14 cellular contexts compared by ENCODE assay signal in the genomic region with DNA sequence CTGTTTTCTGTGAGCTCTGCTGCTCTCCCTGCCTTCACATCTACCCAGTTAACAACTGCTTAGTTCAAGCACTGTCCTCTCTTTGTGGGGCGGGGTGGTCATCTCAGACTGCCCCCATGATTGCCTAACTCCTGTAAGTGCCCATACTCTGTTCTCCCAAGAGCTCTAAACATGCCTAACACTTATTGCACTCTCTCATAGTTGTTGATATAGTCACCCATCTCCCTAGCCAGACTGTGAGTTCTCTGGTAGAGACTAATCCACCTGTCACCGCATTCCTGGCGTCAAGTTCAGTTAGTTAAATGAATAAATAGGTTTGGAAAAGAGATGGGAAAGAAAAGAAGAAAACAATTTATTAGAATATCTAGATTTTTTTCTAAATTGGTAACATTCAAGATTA. TPM values are rescaled to one million over a fixed set of nuclear protein-coding genes. Genes with fewer than 3 reads are reported as not detected.
DNase-seq lines count a peak whose midpoint lies in the region; TF ChIP-seq lines count a peak whose summit lies in the region.
"Had no signal": no experiment of that assay in that cellular context is flagged by ENCODE, and none has a peak within 500 bp of the region (broad histone marks: within the 10 kb centered on the region; RNA-seq: fewer than 3 reads in every experiment).

No MANE protein-coding gene starts in this region.

- H3K4ac ChIP-seq in mesenchymal stem cell (ENCODE audit: low read depth in 1 of 2, low read length in 2 of 2) = peak overlapping the region; percentile 1 to 32

- H3K9ac ChIP-seq in mesenchymal stem cell (ENCODE audit: low read length) = peak overlapping the region; percentile 83
- H3K9ac ChIP-seq: parathyroid adenoma had no signal

- no peak overlapping the region for H2BK15ac ChIP-seq in mesenchymal stem cell (ENCODE audit: low read depth, poor library complexity, severe bottlenecking)

- H2BK12ac ChIP-seq in mesenchymal stem cell (ENCODE audit: low read length in 2 of 2) = peak overlapping the region; percentile 46 to 83

- no peak overlapping the region for H2BK5ac ChIP-seq in mesenchymal stem cell (ENCODE audit: low read depth, low read length, poor library complexity, severe bottlenecking)

- H2BK120ac ChIP-seq in mesenchymal stem cell (ENCODE audit: low read depth, low read length) = no peak overlapping the region

- H3K27me3 ChIP-seq in mesenchymal stem cell (ENCODE audit: control insufficient read depth in 1 of 2, insufficient read depth in 1 of 2, low read length in 2 of 2) = no peaks in the 10 kb centered on the region
- no peaks in the 10 kb centered on the region for H3K27me3 ChIP-seq in transverse colon

- H3K14ac ChIP-seq in mesenchymal stem cell (ENCODE audit: low read length in 2 of 2) = no peak overlapping the region

- TF ChIP-seq POLR2A in transverse colon (IDR thresholded peaks at IDR 0.05) = no peak

- H3K9me3 ChIP-seq in mesenchymal stem cell (ENCODE audit: control insufficient read depth, low read length) (no peaks in the 10 kb centered on the region), transverse colon (no peaks in the 10 kb centered on the region)

- H3K4me3 ChIP-seq in mesenchymal stem cell (ENCODE audit: insufficient read depth in 1 of 2, low read depth in 1 of 2, low read length in 2 of 2) (no peak overlapping the region), transverse colon (no peak overlapping the region)

- no peaks in the 10 kb centered on the region for H3K36me3 ChIP-seq in mesenchymal stem cell (ENCODE audit: control insufficient read depth in 1 of 2, insufficient read depth in 2 of 2, low read depth in 1 of 2, low read length in 2 of 2)
- no peaks in the 10 kb centered on the region for H3K36me3 ChIP-seq in transverse colon

- H3K23ac ChIP-seq in mesenchymal stem cell (ENCODE audit: low read length in 2 of 2) = no peak overlapping the region

- H3K4me1 ChIP-seq in mesenchymal stem cell (ENCODE audit: control insufficient read depth, insufficient read depth, low read depth, low read length) (peaks cover 2% of the 10 kb centered on the region), transverse colon (peaks cover 0 to 4% (median 0%) of the 10 kb centered on the region in 4 donors)
- H3K4me1 ChIP-seq: parathyroid adenoma had no signal

- peak overlapping the region; percentile 4 to 70 for H3K18ac ChIP-seq in mesenchymal stem cell (ENCODE audit: low read depth in 1 of 2, low read length in 2 of 2)

- DNase-seq in NCI-H1694 treated with DMSO at 0.1 percent for 48 hours (lab: John Stamatoyannopoulos, UW) = peak; percentile 2
- DNase-seq in NCI-H1694 (lab: John Stamatoyannopoulos, UW) = no peak
- no peak for DNase-seq in caudate nucleus (lab: John Stamatoyannopoulos, UW)
- DNase-seq in mesenchymal stem cell = peak; percentile 90
- DNase-seq in transverse colon = no peak
- no peak for DNase-seq in RWPE1 (ENCODE audit: low spot score)
- no peak for DNase-seq in glomerular visceral epithelial cell (ENCODE audit: extremely low spot score)
- no peak for DNase-seq in NCI-H2081 (lab: John Stamatoyannopoulos, UW)
- DNase-seq: activated CD8-positive, alpha-beta memory T cell treated with anti-CD3 and anti-CD28 coated beads, Interleukin-2, amount 50 U/mL, for 4 hours; DND-41; NCI-H2029 treated with DMSO at 0.1 percent for 48 hours had no signal

- TF ChIP-seq EP300 in transverse colon (IDR thresholded peaks at IDR 0.05; ENCODE audit: low read depth) = no peak

- H3K79me1 ChIP-seq in mesenchymal stem cell (replicated peaks; ENCODE audit: low read length, poor library complexity, severe bottlenecking) = no peaks in the 10 kb centered on the region

- no peak overlapping the region for H3K4me2 ChIP-seq in mesenchymal stem cell (ENCODE audit: low read length, poor library complexity, severe bottlenecking)

- in situ Hi-C loops in transverse colon (cut with MboI; ENCODE audit: low pct_ligation_motif_present in 1 of 4, low pct_unique_long_range_greater_than_20kb in 1 of 4, low sequenced_read_pairs in 3 of 4) = no loop called here

- no peak overlapping the region for H2AFZ ChIP-seq in mesenchymal stem cell (ENCODE audit: low read depth, low read length)
- H2AFZ ChIP-seq: parathyroid adenoma had no signal

- peak overlapping the region; percentile 27 for H4K8ac ChIP-seq in mesenchymal stem cell (ENCODE audit: low read length)

- H4K91ac ChIP-seq in mesenchymal stem cell (ENCODE audit: low read length) = peak overlapping the region; percentile 1

- intact Hi-C loops in transverse colon (cut with DNase I; ENCODE audit: low total_unique reads) = no loop called here

- H3K27ac ChIP-seq in caudate nucleus (ENCODE audit: low read depth, low read length) (peak overlapping the region; percentile 97), mesenchymal stem cell (ENCODE audit: low read length, poor library complexity, severe bottlenecking) (no peak overlapping the region), transverse colon (peak overlapping the region; percentile 28 to 55 (median 42)), RWPE1 (no peak overlapping the region)
- H3K27ac ChIP-seq: 22Rv1, parathyroid adenoma, VCaP had no signal

- TF ChIP-seq CTCF in transverse colon (IDR thresholded peaks at IDR 0.05) = no peak
- TF ChIP-seq CTCF in RWPE1 (conservative IDR thresholded peaks at IDR 0.05; ENCODE audit: low read depth) = no peak

- POLR2A ChIA-PET in RWPE1 (lab: Yijun Ruan, JAX; ENCODE audit: low non-redundant PET) = no interaction called here

- CTCF ChIA-PET in RWPE1 (lab: Yijun Ruan, JAX) = no interaction called here

- WGBS in mesenchymal stem cell = 41% methylated on average over 1 of the region's 3 CpGs
- 89 to 100% methylated on average over 1 to 3 of the region's 3 CpGs for WGBS in transverse colon (ENCODE audit: low coverage in 1 of 2), 2 donors

- no peak overlapping the region for H2AK5ac ChIP-seq in mesenchymal stem cell (ENCODE audit: low read length, severe bottlenecking)

RNA-seq across cellular contexts. Expression of a gene that starts 18.3 kb away (rescaled TPM):
- 1.4 TPM for polyA plus RNA-seq in mesenchymal stem cell (2013, experiment 1 of 2)
- polyA plus RNA-seq in mesenchymal stem cell (2013, experiment 2 of 2) = 1.3 TPM
- 1 to 10 TPM in 3 of 4 donors, not detected in 1; 2.2 to 5.6 (median 2.7) TPM for total RNA-seq in transverse colon

Comparison
In these comparisons a context has a peak if more than half of its experiments do, and no peak if none do; other contexts are left out.
1. DNase-seq: peak in NCI-H1694 treated with DMSO at 0.1 percent for 48 hours (single experiment) and mesenchymal stem cell (single experiment); none in NCI-H1694 (single experiment), caudate nucleus (0 of 61), transverse colon (single experiment), RWPE1 (single experiment), glomerular visceral epithelial cell (single experiment) and NCI-H2081 (0 of 2).
2. H3K27ac ChIP-seq: peak in caudate nucleus (single experiment) and transverse colon (4 of 4); none in mesenchymal stem cell (single experiment) and RWPE1 (single experiment).